ENCODE assay signal across 1 cellular context in genomic region chr16:70800798-70801480, GRCh38.
TF ChIP-seq lines count a peak whose summit lies in the region.

TSS of gene VAC14 (minus strand) at chr16:70801158. CDS start at chr16:70800900, 258 bp downstream.

TF ChIP-seq in HCT116, 20 proteins besides CTCF, POLR2A, EP300 and RAD21 (continued from another document):
- no peak for TF ChIP-seq REST (IDR thresholded peaks at IDR 0.05; ENCODE audit: low read depth)
TF ChIP-seq in HCT116: peak in this region for 9.
